In the genomic region with DNA sequence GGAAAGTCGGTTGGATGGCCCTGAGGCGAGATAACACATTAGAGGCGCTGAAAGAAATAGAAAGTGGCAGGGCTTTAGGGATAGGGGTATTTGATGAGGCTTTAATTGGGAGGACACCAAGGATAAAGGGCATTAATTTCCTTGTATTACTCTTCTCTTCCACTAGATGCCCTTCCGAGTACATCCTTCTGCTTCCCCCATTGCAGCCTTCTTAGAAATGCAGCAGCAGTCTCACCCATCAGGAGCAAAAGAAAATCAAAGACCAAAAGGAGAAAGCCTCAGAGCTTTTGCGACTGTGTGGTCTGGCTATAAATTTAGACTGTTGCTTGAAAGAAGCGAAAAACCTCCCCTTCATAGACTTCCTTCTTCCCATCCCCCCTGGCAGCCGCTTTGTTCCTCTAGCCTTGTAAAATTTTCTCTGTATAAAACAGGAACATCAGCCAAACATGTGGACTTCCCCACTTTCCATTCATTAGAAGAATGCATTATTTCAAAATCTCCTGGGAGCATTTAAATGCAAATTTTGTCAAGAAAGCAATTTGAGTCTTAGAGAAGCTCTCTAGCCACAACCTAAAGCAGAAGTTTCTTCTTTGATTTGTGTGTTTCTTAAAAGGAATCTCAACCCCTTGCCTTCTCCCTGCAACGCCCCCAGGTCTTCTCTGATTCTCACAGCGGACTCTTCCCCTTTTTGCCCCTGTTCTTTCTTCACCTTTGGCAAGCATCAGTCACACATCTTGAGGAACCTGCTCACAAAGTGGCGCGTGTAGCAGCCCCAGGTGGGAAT, we compare ENCODE assay signal across 8 cellular contexts.
DNase-seq lines count a peak whose midpoint lies in the region; ATAC-seq and TF ChIP-seq lines count a peak whose summit lies in the region.

No MANE protein-coding gene starts in this region.

- no peak for TF ChIP-seq POLR2A in stomach (IDR thresholded peaks at IDR 0.05)

- ATAC-seq in GM18867 (IDR thresholded peaks at IDR 0.05; ENCODE audit: unreplicated experiment) (peak; percentile 28), HG02981 (IDR thresholded peaks at IDR 0.05; ENCODE audit: unreplicated experiment) (no peak)

- no peak for TF ChIP-seq EP300 in stomach (IDR thresholded peaks at IDR 0.05)

- CTCF ChIA-PET in BJ (lab: Yijun Ruan, JAX), result interaction anchor here (0.7 to 4.6 kb wide), 12 partner anchors 9 to 310 kb away, joined by 3 to 41 read pairs (median 4); no protein-coding TSS in a partner anchor

- peak; percentile 73 for TF ChIP-seq CTCF in BJ (IDR thresholded peaks at IDR 0.05; ENCODE audit: insufficient read depth, low read depth, low read length)
- peak in 5 of 7 experiments; percentile 60 to 93 (median 69) for TF ChIP-seq CTCF in stomach (IDR thresholded peaks at IDR 0.05)

- H3K27ac ChIP-seq in SK-N-MC, result peak overlapping the region; percentile 75
- H3K27ac ChIP-seq in cingulate gyrus (ENCODE audit: low read depth, low read length), result peak overlapping the region; percentile 81
- peak overlapping the region; percentile 77 for H3K27ac ChIP-seq in layer of hippocampus (ENCODE audit: low read depth, low read length)
- H3K27ac ChIP-seq in stomach, result peak overlapping the region in 4 of 5 donors; percentile 31 to 96 (median 66)

- intact Hi-C loops in stomach (cut with DNase I; ENCODE audit: low total_unique reads), result loop anchor here (5.0 to 10.0 kb wide), 2 partner anchors 92 to 155 kb away; no protein-coding TSS in a partner anchor

- no peaks in the 10 kb centered on the region for H3K36me3 ChIP-seq in BJ (ENCODE audit: control insufficient read depth, insufficient read depth, low read length)
- no peaks in the 10 kb centered on the region for H3K36me3 ChIP-seq in SK-N-MC (ENCODE audit: insufficient read depth, low read length)
- no peaks in the 10 kb centered on the region for H3K36me3 ChIP-seq in stomach

- 26 to 40% (median 38%) methylated on average over 11 of the region's 11 CpGs for WGBS in stomach, 5 donors

- H3K4me1 ChIP-seq in stomach, result peaks cover 29 to 53% (median 41%) of the 10 kb centered on the region in 4 donors

- H3K9me3 ChIP-seq in SK-N-MC (ENCODE audit: low read depth, low read length) (no peaks in the 10 kb centered on the region), stomach (no peaks in the 10 kb centered on the region)

- DNase-seq in BJ (ENCODE audit: low read depth) (peak; percentile 52), NCI-H1417 treated with DMSO at 0.1 percent for 48 hours (lab: John Stamatoyannopoulos, UW) (peak; percentile 29), SK-N-MC (ENCODE audit: low read depth, low spot score) (peak; percentile 99), stomach (no peak)

- H3K9ac ChIP-seq in SK-N-MC (ENCODE audit: insufficient read length), result no peak overlapping the region

- H3K27me3 ChIP-seq in BJ (ENCODE audit: control insufficient read depth, insufficient read depth, low read length) (no peaks in the 10 kb centered on the region), layer of hippocampus (ENCODE audit: control insufficient read depth, insufficient read depth, low read length) (no peaks in the 10 kb centered on the region), stomach (no peaks in the 10 kb centered on the region)

- H3K4me3 ChIP-seq in BJ (ENCODE audit: low read depth, low read length), result no peak overlapping the region
- peak overlapping the region; percentile 70 for H3K4me3 ChIP-seq in SK-N-MC
- H3K4me3 ChIP-seq in stomach, result no peak overlapping the region

- POLR2A ChIA-PET in BJ (lab: Charles Lee), result interaction anchor here (0.6 kb wide), 1 partner anchor 89 kb away, joined by 4 read pairs; no protein-coding TSS in a partner anchor
